Comparison of ENCODE assay signal across 19 cellular contexts in the genomic region with DNA sequence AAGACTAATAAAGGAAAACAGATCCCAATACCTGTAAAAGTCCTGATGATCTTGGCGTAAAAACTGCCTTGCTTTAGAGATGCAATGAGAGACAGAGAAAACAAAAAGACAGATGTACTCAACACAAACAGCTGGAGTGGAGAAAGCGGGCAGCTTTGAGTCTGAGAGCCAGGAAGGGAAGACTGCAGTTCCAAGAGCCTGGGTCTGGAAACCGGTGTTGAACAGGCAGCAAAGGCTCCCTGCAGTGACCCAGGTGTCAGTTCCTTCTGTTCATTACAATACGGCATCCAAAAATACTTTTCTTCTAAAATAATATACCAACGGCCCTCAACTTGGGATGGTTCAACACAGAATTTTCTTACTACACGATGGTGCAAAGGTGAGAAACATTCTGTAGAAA.
"Had no signal": no experiment of that assay in that cellular context is flagged by ENCODE, and none has a peak within 500 bp of the region (broad histone marks: within the 10 kb centered on the region; RNA-seq: fewer than 3 reads in every experiment).

No MANE protein-coding gene starts in this region.

- H3K4me3 Mint-ChIP-seq: naive thymus-derived CD8-positive, alpha-beta T cell; neural crest cell had no signal

- ATAC-seq: left ventricle myocardium superior; lower lobe of right lung; naive thymus-derived CD8-positive, alpha-beta T cell; sciatic nerve had no signal

- DNase-seq: dermis blood vessel endothelial cell; effector memory CD4-positive, alpha-beta T cell; erythroblast; esophagus squamous epithelium; foreskin melanocyte; hypothalamus; left ventricle myocardium superior; lower lobe of right lung; naive thymus-derived CD8-positive, alpha-beta T cell; stimulated activated CD4-positive, alpha-beta T cell treated with anti-CD3 and anti-CD28 coated beads, Interleukin-12 subunit alpha, Interleukin-12 subunit beta, amount 100 ng/mL, for 4 hours; stimulated activated CD4-positive, alpha-beta T cell treated with anti-CD3 and anti-CD28 coated beads, Interleukin-1b, Interleukin-23, amount 100 ng/mL, for 48 hours; stimulated activated CD4-positive, alpha-beta T cell treated with anti-CD3 and anti-CD28 coated beads, Interleukin-4, amount 100 ng/mL, for 1 hour; stimulated activated CD8-positive, alpha-beta memory T cell treated with anti-CD3 and anti-CD28 coated beads, Interleukin-4, amount 100 ng/mL, for 48 hours; stimulated activated naive CD4-positive, alpha-beta T cell treated with Interleukin-2 at 50 U/mL for 16 hours; stomach; thyroid gland; trophoblast cell had no signal

- H3K27me3 Mint-ChIP-seq: naive thymus-derived CD8-positive, alpha-beta T cell had no signal

- H3K9me3 Mint-ChIP-seq: naive thymus-derived CD8-positive, alpha-beta T cell; neural crest cell had no signal
